Comparison of ENCODE assay signal across 1 cellular context in the genomic region with DNA sequence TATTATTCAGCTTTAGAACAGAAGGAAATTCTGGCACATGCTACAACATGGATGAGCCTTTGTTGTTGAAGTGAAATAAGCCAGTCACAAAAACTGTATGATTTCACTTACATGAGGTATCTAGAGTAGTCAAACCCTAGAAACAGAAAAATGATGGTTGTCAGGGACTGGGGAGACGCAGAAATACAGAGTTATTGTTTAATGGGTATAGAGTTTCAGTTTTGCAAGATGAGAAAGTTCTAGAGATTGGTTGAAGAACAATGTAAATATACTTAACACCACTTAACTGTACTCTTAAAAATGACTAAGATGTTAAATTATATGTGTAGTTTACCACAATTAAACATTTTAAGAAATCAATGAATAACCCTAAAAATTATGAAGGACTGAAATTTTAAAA.
TF ChIP-seq lines count a peak whose summit lies in the region.

No MANE protein-coding gene starts in this region.

TF ChIP-seq in GM12878, 131 proteins besides CTCF, POLR2A, EP300 and RAD21:
- no peak for TF ChIP-seq RB1 (IDR thresholded peaks at IDR 0.05; ENCODE audit: borderline replicate concordance)
- no peak for TF ChIP-seq PML (IDR thresholded peaks at IDR 0.05; ENCODE audit: low read length)
- TF ChIP-seq STAT3 (IDR thresholded peaks at IDR 0.05; ENCODE audit: low read depth, low read length), result no peak
- no peak for TF ChIP-seq SUZ12 (IDR thresholded peaks at IDR 0.05; ENCODE audit: unreplicated experiment)
- no peak for TF ChIP-seq SREBF2 (IDR thresholded peaks at IDR 0.05; ENCODE audit: low read length)
- TF ChIP-seq KLF5 (IDR thresholded peaks at IDR 0.05; ENCODE audit: partially characterized antibody), result no peak
- TF ChIP-seq, protein P1, sequence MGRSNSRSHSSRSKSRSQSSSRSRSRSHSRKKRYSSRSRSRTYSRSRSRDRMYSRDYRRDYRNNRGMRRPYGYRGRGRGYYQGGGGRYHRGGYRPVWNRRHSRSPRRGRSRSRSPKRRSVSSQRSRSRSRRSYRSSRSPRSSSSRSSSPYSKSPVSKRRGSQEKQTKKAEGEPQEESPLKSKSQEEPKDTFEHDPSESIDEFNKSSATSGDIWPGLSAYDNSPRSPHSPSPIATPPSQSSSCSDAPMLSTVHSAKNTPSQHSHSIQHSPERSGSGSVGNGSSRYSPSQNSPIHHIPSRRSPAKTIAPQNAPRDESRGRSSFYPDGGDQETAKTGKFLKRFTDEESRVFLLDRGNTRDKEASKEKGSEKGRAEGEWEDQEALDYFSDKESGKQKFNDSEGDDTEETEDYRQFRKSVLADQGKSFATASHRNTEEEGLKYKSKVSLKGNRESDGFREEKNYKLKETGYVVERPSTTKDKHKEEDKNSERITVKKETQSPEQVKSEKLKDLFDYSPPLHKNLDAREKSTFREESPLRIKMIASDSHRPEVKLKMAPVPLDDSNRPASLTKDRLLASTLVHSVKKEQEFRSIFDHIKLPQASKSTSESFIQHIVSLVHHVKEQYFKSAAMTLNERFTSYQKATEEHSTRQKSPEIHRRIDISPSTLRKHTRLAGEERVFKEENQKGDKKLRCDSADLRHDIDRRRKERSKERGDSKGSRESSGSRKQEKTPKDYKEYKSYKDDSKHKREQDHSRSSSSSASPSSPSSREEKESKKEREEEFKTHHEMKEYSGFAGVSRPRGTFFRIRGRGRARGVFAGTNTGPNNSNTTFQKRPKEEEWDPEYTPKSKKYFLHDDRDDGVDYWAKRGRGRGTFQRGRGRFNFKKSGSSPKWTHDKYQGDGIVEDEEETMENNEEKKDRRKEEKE (IDR thresholded peaks at IDR 0.05), result no peak
- TF ChIP-seq CREM (IDR thresholded peaks at IDR 0.05; ENCODE audit: low read depth), result no peak
- TF ChIP-seq TCF3 (IDR thresholded peaks at IDR 0.05; ENCODE audit: borderline replicate concordance, insufficient read depth, low read depth, low read length), result no peak
- TF ChIP-seq, protein P2, sequence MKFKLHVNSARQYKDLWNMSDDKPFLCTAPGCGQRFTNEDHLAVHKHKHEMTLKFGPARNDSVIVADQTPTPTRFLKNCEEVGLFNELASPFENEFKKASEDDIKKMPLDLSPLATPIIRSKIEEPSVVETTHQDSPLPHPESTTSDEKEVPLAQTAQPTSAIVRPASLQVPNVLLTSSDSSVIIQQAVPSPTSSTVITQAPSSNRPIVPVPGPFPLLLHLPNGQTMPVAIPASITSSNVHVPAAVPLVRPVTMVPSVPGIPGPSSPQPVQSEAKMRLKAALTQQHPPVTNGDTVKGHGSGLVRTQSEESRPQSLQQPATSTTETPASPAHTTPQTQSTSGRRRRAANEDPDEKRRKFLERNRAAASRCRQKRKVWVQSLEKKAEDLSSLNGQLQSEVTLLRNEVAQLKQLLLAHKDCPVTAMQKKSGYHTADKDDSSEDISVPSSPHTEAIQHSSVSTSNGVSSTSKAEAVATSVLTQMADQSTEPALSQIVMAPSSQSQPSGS (IDR thresholded peaks at IDR 0.05; ENCODE audit: low read length), result no peak
- no peak for TF ChIP-seq FOXK2 (IDR thresholded peaks at IDR 0.05)
- TF ChIP-seq STAT1 (conservative IDR thresholded peaks at IDR 0.05), result no peak
